22 cellular contexts compared by ENCODE assay signal in the genomic region with DNA sequence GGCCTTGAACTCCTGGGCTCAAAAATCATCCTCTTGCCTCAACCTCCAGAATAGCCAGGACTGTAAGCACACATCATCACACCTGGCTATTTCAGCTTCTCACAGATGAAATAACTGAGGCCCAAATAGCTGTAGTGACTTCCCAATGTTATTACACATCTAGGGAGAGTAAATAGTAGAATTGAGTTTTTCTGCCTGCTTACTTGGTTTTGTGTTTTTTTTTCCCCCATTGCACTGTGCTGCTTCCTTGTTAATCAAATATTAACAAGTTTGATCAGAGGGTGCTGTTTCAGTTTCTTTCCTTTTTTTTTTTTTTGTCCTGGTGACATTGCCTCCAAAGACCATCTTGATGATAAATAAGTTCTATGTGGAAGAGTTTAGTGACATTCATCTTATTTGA.
"Had no signal": no experiment of that assay in that cellular context is flagged by ENCODE, and none has a peak within 500 bp of the region (broad histone marks: within the 10 kb centered on the region; RNA-seq: fewer than 3 reads in every experiment).

No MANE protein-coding gene starts in this region.

- H3K9me3 ChIP-seq: adrenal gland, ascending aorta, heart right ventricle, prostate gland, transverse colon, uterus had no signal

- H3K9me3 Mint-ChIP-seq: activated CD4-positive, alpha-beta T cell treated with anti-CD3 and anti-CD28 coated beads, Interleukin-2, amount 10 ng/mL, durations not matched to agents 24 days and 14 days; activated naive CD4-positive, alpha-beta T cell treated with anti-CD3 and anti-CD28 coated beads for 36 hours; naive thymus-derived CD8-positive, alpha-beta T cell; stimulated activated memory B cell treated with anti-CD40 and anti-IgM and Interleukin-4, amounts not matched to agents 10 μg/mL and 1 μg/mL and 100 μg/mL, for 72 hours had no signal

- H3K27me3 Mint-ChIP-seq: activated CD4-positive, alpha-beta T cell treated with anti-CD3 and anti-CD28 coated beads, Interleukin-2, amount 10 ng/mL, durations not matched to agents 24 days and 14 days; naive thymus-derived CD8-positive, alpha-beta T cell; stimulated activated memory B cell treated with anti-CD40 and anti-IgM and Interleukin-4, amounts not matched to agents 10 μg/mL and 1 μg/mL and 100 μg/mL, for 72 hours had no signal

- H3K27ac ChIP-seq: adrenal gland, ascending aorta, brain microvascular endothelial cell, heart right ventricle, prostate gland, transverse colon, uterus had no signal

- DNase-seq: activated CD4-positive, alpha-beta T cell treated with anti-CD3 and anti-CD28 coated beads, Interleukin-2, amount 10 ng/mL, durations not matched to agents 24 days and 14 days; activated naive CD4-positive, alpha-beta T cell treated with anti-CD3 and anti-CD28 coated beads for 36 hours; activated T-cell treated with anti-CD3 and anti-CD28 coated beads, Interleukin-2, amount 50 U/mL, for 1 hour; adrenal gland; brain microvascular endothelial cell; caudate nucleus; dermis blood vessel endothelial cell; effector CD8-positive, alpha-beta T cell; erythroblast; foreskin fibroblast; heart right ventricle; naive thymus-derived CD8-positive, alpha-beta T cell; right cardiac atrium; stimulated activated CD4-positive, alpha-beta T cell treated with anti-CD3 and anti-CD28 coated beads, Interleukin-12 subunit alpha, Interleukin-12 subunit beta, amount 100 ng/mL, for 4 hours; transverse colon; uterus had no signal

- H3K27ac Mint-ChIP-seq: activated CD4-positive, alpha-beta T cell treated with anti-CD3 and anti-CD28 coated beads, Interleukin-2, amount 10 ng/mL, durations not matched to agents 24 days and 14 days; activated naive CD4-positive, alpha-beta T cell treated with anti-CD3 and anti-CD28 coated beads for 36 hours; stimulated activated memory B cell treated with anti-CD40 and anti-IgM and Interleukin-4, amounts not matched to agents 10 μg/mL and 1 μg/mL and 100 μg/mL, for 72 hours had no signal

- H3K4me1 Mint-ChIP-seq: stimulated activated memory B cell treated with anti-CD40 and anti-IgM and Interleukin-4, amounts not matched to agents 10 μg/mL and 1 μg/mL and 100 μg/mL, for 72 hours had no signal

- H3K36me3 ChIP-seq: adrenal gland, brain microvascular endothelial cell, prostate gland, transverse colon, uterus had no signal

- ATAC-seq: activated CD4-positive, CD25-positive, alpha-beta regulatory T cell treated with anti-CD3 and anti-CD28 coated beads, Interleukin-2, amount 50 U/mL, for 24 hours; heart right ventricle; naive thymus-derived CD8-positive, alpha-beta T cell; right cardiac atrium; stimulated activated memory B cell treated with anti-CD40 and anti-IgM and Interleukin-4, amounts not matched to agents 10 μg/mL and 1 μg/mL and 100 μg/mL, for 72 hours had no signal

- H3K4me3 ChIP-seq: adrenal gland, ascending aorta, heart right ventricle, lung, prostate gland, transverse colon, uterus had no signal

- H3K4me1 ChIP-seq: ascending aorta, prostate gland, uterus had no signal

- FAIRE-seq: keratinocyte had no signal

- H3K4me3 Mint-ChIP-seq: activated CD4-positive, alpha-beta T cell treated with anti-CD3 and anti-CD28 coated beads, Interleukin-2, amount 10 ng/mL, durations not matched to agents 24 days and 14 days; activated naive CD4-positive, alpha-beta T cell treated with anti-CD3 and anti-CD28 coated beads for 36 hours; naive thymus-derived CD8-positive, alpha-beta T cell; stimulated activated memory B cell treated with anti-CD40 and anti-IgM and Interleukin-4, amounts not matched to agents 10 μg/mL and 1 μg/mL and 100 μg/mL, for 72 hours had no signal

- H3K27me3 ChIP-seq: adrenal gland, ascending aorta, brain microvascular endothelial cell, heart right ventricle, transverse colon, uterus had no signal
